ENCODE assay signal across 23 cellular contexts in genomic region chr2:37746883-37747282, GRCh38.
DNase-seq lines count a peak whose midpoint lies in the region; ATAC-seq and TF ChIP-seq lines count a peak whose summit lies in the region.
"Had no signal": no experiment of that assay in that cellular context is flagged by ENCODE, and none has a peak within 500 bp of the region (broad histone marks: within the 10 kb centered on the region; RNA-seq: fewer than 3 reads in every experiment).

No MANE protein-coding gene starts in this region.

- no peaks in the 10 kb centered on the region for H3K36me3 ChIP-seq in BLaER1
- no peaks in the 10 kb centered on the region for H3K36me3 ChIP-seq in right lobe of liver

- H3K9me3 ChIP-seq in BLaER1: 0 out of 2 replicates have a peak, but pooled peaks cover 4% of the 10 kb centered on the region
- H3K9me3 ChIP-seq in T-helper 17 cell (ENCODE audit: control insufficient read depth, low read length, poor library complexity, severe bottlenecking): no peaks in the 10 kb centered on the region
- no peaks in the 10 kb centered on the region for H3K9me3 ChIP-seq in right lobe of liver
- H3K9me3 ChIP-seq: A549 had no signal

- peak overlapping the region; percentile 67 for H3K27ac Mint-ChIP-seq in T-helper 17 cell
- H3K27ac Mint-ChIP-seq: B cell; CD4-positive, alpha-beta memory T cell; CD8-positive, alpha-beta memory T cell had no signal

- H3K4me1 ChIP-seq in BLaER1 (peaks cover 29% of the 10 kb centered on the region), right lobe of liver (no peaks in the 10 kb centered on the region)
- H3K4me1 ChIP-seq: A549 had no signal

- H3K4me3 ChIP-seq in BLaER1 (no peak overlapping the region), right lobe of liver (no peak overlapping the region)
- H3K4me3 ChIP-seq: A549, GM12878 had no signal

- peaks cover 11% of the 10 kb centered on the region for H3K4me1 Mint-ChIP-seq in T-helper 17 cell
- H3K4me1 Mint-ChIP-seq: B cell had no signal

- intact Hi-C loops in right lobe of liver (cut with DNase I): no loop called here

- H3K36me3 Mint-ChIP-seq in T-helper 17 cell (ENCODE audit: low read depth): peaks cover 6% of the 10 kb centered on the region
- H3K36me3 Mint-ChIP-seq: CD4-positive, alpha-beta memory T cell had no signal

- H3K27me3 ChIP-seq in BLaER1 (no peaks in the 10 kb centered on the region), right lobe of liver (no peaks in the 10 kb centered on the region)

- H3K4me3 Mint-ChIP-seq in T-helper 17 cell: no peak overlapping the region
- H3K4me3 Mint-ChIP-seq: B cell; CD4-positive, alpha-beta memory T cell; CD8-positive, alpha-beta memory T cell had no signal

- no peak for DNase-seq in T-helper 17 cell
- no peak for DNase-seq in left lobe of liver (ENCODE audit: low spot score)
- no peak for DNase-seq in right lobe of liver
- DNase-seq in mesenteric fat pad (ENCODE audit: low spot score): no peak
- DNase-seq: AML-193; CD4-positive, alpha-beta memory T cell; CD8-positive, alpha-beta memory T cell; COR-L47; DMS 273 treated with DMSO at 0.1 percent for 48 hours; DMS153; DMS53; DMS79; DND-41; EL; GDM1 had no signal

- H3K4me2 ChIP-seq in BLaER1: peak overlapping the region; percentile 53
- H3K4me2 ChIP-seq: A549 had no signal

- no peaks in the 10 kb centered on the region for H4K20me1 ChIP-seq in BLaER1

- 12% methylated on average over 3 of the region's 3 CpGs for WGBS in right lobe of liver (ENCODE audit: insufficient coverage, low coverage, low lambda C conversion rate, missing lambda C conversion rate)

- no peak for TF ChIP-seq CTCF in right lobe of liver (IDR thresholded peaks at IDR 0.05)

- no peak overlapping the region for H3K9ac ChIP-seq in BLaER1

- TF ChIP-seq POLR2A in right lobe of liver (IDR thresholded peaks at IDR 0.05): no peak

- no peak for ATAC-seq in T-helper 17 cell
- ATAC-seq in left lobe of liver: peak; percentile 45
- peak; percentile 36 to 71 (median 64) for ATAC-seq in right lobe of liver
- ATAC-seq in GM18498 (IDR thresholded peaks at IDR 0.05; ENCODE audit: unreplicated experiment): no peak
- ATAC-seq in HG03432 (IDR thresholded peaks at IDR 0.05; ENCODE audit: unreplicated experiment): no peak
- ATAC-seq: A549, GM12878 had no signal

- no peak overlapping the region for H3K27ac ChIP-seq in BLaER1
- no peak overlapping the region for H3K27ac ChIP-seq in right lobe of liver
- H3K27ac ChIP-seq: 22Rv1, A549, C4-2B had no signal

- no peaks in the 10 kb centered on the region for H3K27me3 Mint-ChIP-seq in T-helper 17 cell
- H3K27me3 Mint-ChIP-seq: B cell had no signal

Comparison
In these comparisons a context has a peak if more than half of its experiments do, and no peak if none do; other contexts are left out.
1. ATAC-seq: peak in left lobe of liver (single experiment) and right lobe of liver (4 of 4); none in T-helper 17 cell (single experiment), GM18498 (single experiment) and HG03432 (single experiment).